Comparison of ENCODE assay signal across 31 cellular contexts in genomic region chr2:240053173-240054155, GRCh38. TPM values are rescaled to one million over a fixed set of nuclear protein-coding genes. Genes with fewer than 3 reads are reported as not detected.
"Had no signal": no experiment of that assay in that cellular context is flagged by ENCODE, and none has a peak within 500 bp of the region (broad histone marks: within the 10 kb centered on the region; RNA-seq: fewer than 3 reads in every experiment).

TSS of gene OR6B3 (minus strand) at chr2:240053521.

- DNase-seq: activated CD4-positive, alpha-beta memory T cell treated with anti-CD3 and anti-CD28 coated beads, Interleukin-2, amount 10 ng/mL, durations not matched to agents 7 days and 5 days; activated CD4-positive, alpha-beta T cell treated with anti-CD3 and anti-CD28 coated beads for 4 hours; activated CD4-positive, CD25-positive, alpha-beta regulatory T cell; activated effector memory CD4-positive, alpha-beta T cell treated with Interleukin-2 at 50 U/mL for 16 hours; activated naive CD4-positive, alpha-beta T cell treated with anti-CD3 and anti-CD28 coated beads for 36 hours; activated naive CD8-positive, alpha-beta T cell treated with anti-CD3 and anti-CD28 coated beads, Interleukin-2, amount 10 ng/mL, durations not matched to agents 7 days and 5 days; activated T-cell treated with anti-CD3 and anti-CD28 coated beads, Interleukin-2, amount 50 U/mL, for 72 hours; amniotic stem cell; effector memory CD8-positive, alpha-beta T cell; foreskin melanocyte; naive thymus-derived CD4-positive, alpha-beta T cell; psoas muscle; stimulated activated CD4-positive, alpha-beta T cell treated with anti-CD3 and anti-CD28 coated beads, Interleukin-12 subunit alpha, Interleukin-12 subunit beta, amount 100 ng/mL, for 4 hours; stimulated activated CD4-positive, alpha-beta T cell treated with anti-CD3 and anti-CD28 coated beads, Interleukin-4, amount 100 ng/mL, for 4 hours; stimulated activated naive CD8-positive, alpha-beta T cell treated with anti-CD3 and anti-CD28 coated beads, Interleukin-15, Interleukin-2, amounts not matched to agents 100 U/mL and 50 U/mL, for 24 hours; T-helper 17 cell; tibial artery had no signal

- H3K9me3 ChIP-seq: left lung, psoas muscle, tibial artery, vagina had no signal

- H3K4me3 ChIP-seq: cardiac muscle cell, left lung, lung, psoas muscle, tibial artery, vagina had no signal

- H3K27me3 ChIP-seq: cardiac muscle cell, vagina had no signal

- H3K27ac ChIP-seq: cardiac muscle cell, left lung, psoas muscle, tibial artery, vagina had no signal

- H3K36me3 ChIP-seq: cardiac muscle cell, left lung, tibial artery, vagina had no signal

- ATAC-seq: activated T-cell treated with anti-CD3 and anti-CD28 coated beads, Interleukin-2, amount 50 U/mL, for 72 hours; effector memory CD8-positive, alpha-beta T cell; esophagus mucosa; left lung; naive thymus-derived CD4-positive, alpha-beta T cell; psoas muscle; right cardiac atrium; stimulated activated naive CD8-positive, alpha-beta T cell treated with anti-CD3 and anti-CD28 coated beads, Interleukin-15, Interleukin-2, amounts not matched to agents 100 U/mL and 50 U/mL, for 24 hours; T-helper 17 cell had no signal

- H3K4me1 ChIP-seq: left lung, psoas muscle, tibial artery, vagina had no signal

RNA-seq across cellular contexts. Expression of gene OR6B3, which starts in this region (rescaled TPM):
- total RNA-seq: activated CD4-positive, alpha-beta memory T cell treated with anti-CD3 and anti-CD28 coated beads, Interleukin-2, amount 10 ng/mL, durations not matched to agents 7 days and 5 days; activated naive CD4-positive, alpha-beta T cell treated with anti-CD3 and anti-CD28 coated beads for 36 hours; activated naive CD8-positive, alpha-beta T cell treated with anti-CD3 and anti-CD28 coated beads, Interleukin-2, amount 10 ng/mL, durations not matched to agents 7 days and 5 days; activated T-cell treated with anti-CD3 and anti-CD28 coated beads, Interleukin-2, amount 50 U/mL, for 72 hours; cardiac muscle cell; chondrocyte; dermis microvascular lymphatic vessel endothelial cell; endothelial cell of umbilical vein; esophagus mucosa; kidney epithelial cell; left lung; lung; mesenteric fat pad; naive thymus-derived CD4-positive, alpha-beta T cell; osteocyte; psoas muscle; right cardiac atrium; skeletal muscle tissue; subcutaneous adipose tissue; T-helper 17 cell; vagina had no signal
- polyA plus RNA-seq: cardiac muscle cell; endothelial cell of umbilical vein; lung; naive thymus-derived CD4-positive, alpha-beta T cell; psoas muscle; right cardiac atrium had no signal
